ENCODE assay signal across 9 cellular contexts in the genomic region with DNA sequence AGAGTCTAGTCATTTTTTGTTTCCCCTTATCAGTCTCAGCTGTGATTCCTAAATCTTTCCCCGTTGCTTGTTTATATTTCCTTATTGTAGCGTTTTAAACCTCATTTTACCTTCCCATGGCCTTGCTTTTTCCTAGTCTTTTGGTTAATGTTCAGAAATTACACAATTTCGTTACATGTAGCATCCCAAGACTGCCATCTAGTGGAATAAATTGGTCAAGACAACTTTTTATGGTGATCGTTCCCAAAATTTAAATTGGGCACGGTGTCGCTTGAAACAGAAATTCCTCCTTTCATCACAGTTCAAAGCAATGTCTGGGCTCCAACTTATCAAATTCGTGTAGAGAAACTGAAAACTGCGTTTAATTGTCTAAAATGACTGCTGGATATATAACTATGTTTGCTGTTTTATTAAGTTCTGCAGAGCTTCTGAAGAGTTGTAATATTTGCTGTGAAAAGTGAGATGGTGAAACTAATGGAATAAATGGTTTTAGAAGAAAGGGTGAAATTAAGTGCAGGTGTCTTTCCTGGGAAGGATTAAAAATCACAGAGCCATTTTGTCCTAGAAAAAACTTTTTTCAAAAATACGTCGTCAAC.
DNase-seq lines count a peak whose midpoint lies in the region; ATAC-seq and TF ChIP-seq lines count a peak whose summit lies in the region.
"Had no signal": no experiment of that assay in that cellular context is flagged by ENCODE, and none has a peak within 500 bp of the region (broad histone marks: within the 10 kb centered on the region; RNA-seq: fewer than 3 reads in every experiment).

No MANE protein-coding gene starts in this region.

- DNase-seq in NCI-H2196 (lab: John Stamatoyannopoulos, UW; ENCODE audit: unreplicated experiment): peak; percentile 64
- no peak for DNase-seq in NCI-H2196 treated with DMSO at 0.1 percent for 48 hours (lab: John Stamatoyannopoulos, UW; ENCODE audit: unreplicated experiment)
- DNase-seq in NCI-H748 treated with DMSO at 0.1 percent for 48 hours (lab: John Stamatoyannopoulos, UW): peak; percentile 77
- DNase-seq in cardiac fibroblast (ENCODE audit: low read depth in 2 of 2): peak; percentile 58 to 62
- peak; percentile 72 for DNase-seq in medulla oblongata (ENCODE audit: extremely low spot score)
- DNase-seq in occipital lobe (lab: John Stamatoyannopoulos, UW): no peak

- H3K4me3 ChIP-seq in cardiac fibroblast (replicated peaks in 1 of 2; ENCODE audit: low read depth in 2 of 2, low read length in 2 of 2): no peak overlapping the region

- TF ChIP-seq CTCF in cardiac fibroblast (IDR thresholded peaks at IDR 0.05; ENCODE audit: low read depth, low read length): peak; percentile 69

- peak; percentile 47 for ATAC-seq in HG02884 (IDR thresholded peaks at IDR 0.05; ENCODE audit: unreplicated experiment)
- no peak for ATAC-seq in HG02973 (IDR thresholded peaks at IDR 0.05; ENCODE audit: unreplicated experiment)
- ATAC-seq: activated naive CD4-positive, alpha-beta T cell treated with anti-CD3 and anti-CD28 coated beads, Interleukin-2, amount 50 U/mL, for 72 hours had no signal

Comparison
In these comparisons a context has a peak if more than half of its experiments do, and no peak if none do; other contexts are left out.
1. DNase-seq: peak in NCI-H2196 (single experiment), NCI-H748 treated with DMSO at 0.1 percent for 48 hours (single experiment), cardiac fibroblast (2 of 2) and medulla oblongata (single experiment); none in NCI-H2196 treated with DMSO at 0.1 percent for 48 hours (single experiment) and occipital lobe (single experiment).